In genomic region chr7:37341033-37341630, GRCh38 we compare ENCODE assay signal across 8 cellular contexts.
A peak's percentile ranks its signal among the peaks of the same experiment; 100 is the strongest.
DNase-seq lines count a peak whose midpoint lies in the region; ATAC-seq and TF ChIP-seq lines count a peak whose summit lies in the region.

No MANE protein-coding gene starts in this region.

- H3K27me3 ChIP-seq in gastrocnemius medialis, result no peaks in the 10 kb centered on the region
- H3K27me3 ChIP-seq in neural progenitor cell, result no peaks in the 10 kb centered on the region

- peaks cover 3% of the 10 kb centered on the region for H3K9me3 Mint-ChIP-seq in activated naive CD8-positive, alpha-beta T cell treated with anti-CD3 and anti-CD28 coated beads for 36 hours
- H3K9me3 Mint-ChIP-seq in neural progenitor cell, result peaks cover 4% of the 10 kb centered on the region

- H2AFZ ChIP-seq in neural progenitor cell (replicated peaks), result no peak overlapping the region

- no peak overlapping the region for H3K27ac ChIP-seq in gastrocnemius medialis
- H3K27ac ChIP-seq in neural progenitor cell, result no peak overlapping the region

- H3K4me3 ChIP-seq in gastrocnemius medialis, result no peak overlapping the region
- no peak overlapping the region for H3K4me3 ChIP-seq in neural progenitor cell

- no peak for DNase-seq in activated naive CD8-positive, alpha-beta T cell treated with anti-CD3 and anti-CD28 coated beads for 36 hours
- DNase-seq in gastrocnemius medialis, result no peak
- DNase-seq in neural progenitor cell (ENCODE audit: low spot score), result no peak
- DNase-seq in kidney glomerular epithelial cell (lab: John Stamatoyannopoulos, UW), result no peak
- DNase-seq in NCI-H2029 (lab: John Stamatoyannopoulos, UW), result no peak

- H3K9me3 ChIP-seq in gastrocnemius medialis (no peaks in the 10 kb centered on the region), neural progenitor cell (ENCODE audit: low read depth) (no peaks in the 10 kb centered on the region)

- H3K9ac ChIP-seq in neural progenitor cell, result no peak overlapping the region

- no peak for TF ChIP-seq POLR2A in gastrocnemius medialis (IDR thresholded peaks at IDR 0.05)

- no peak overlapping the region for H3K4me2 ChIP-seq in neural progenitor cell

- ATAC-seq in GM18498 (IDR thresholded peaks at IDR 0.05; ENCODE audit: unreplicated experiment) (peak; percentile 37), GM21360 (IDR thresholded peaks at IDR 0.05; ENCODE audit: unreplicated experiment) (peak; percentile 32), HG03280 (IDR thresholded peaks at IDR 0.05; ENCODE audit: unreplicated experiment) (peak; percentile 35), gastrocnemius medialis (no peak)

- intact Hi-C loops in gastrocnemius medialis (cut with DNase I; ENCODE audit: low total_unique reads), result no loop called here

- in situ Hi-C loops in gastrocnemius medialis (cut with MboI; ENCODE audit: low sequenced_read_pairs in 4 of 4), result no loop called here

- no peaks in the 10 kb centered on the region for H3K79me2 ChIP-seq in neural progenitor cell (ENCODE audit: low read depth)

- H3K4me1 Mint-ChIP-seq in activated naive CD8-positive, alpha-beta T cell treated with anti-CD3 and anti-CD28 coated beads for 36 hours, result peaks cover 65% of the 10 kb centered on the region
- peaks cover 5% of the 10 kb centered on the region for H3K4me1 Mint-ChIP-seq in neural progenitor cell

- H3K36me3 Mint-ChIP-seq in activated naive CD8-positive, alpha-beta T cell treated with anti-CD3 and anti-CD28 coated beads for 36 hours, result peaks cover 54% of the 10 kb centered on the region
- peaks cover 5% of the 10 kb centered on the region for H3K36me3 Mint-ChIP-seq in neural progenitor cell

- peaks cover 9% of the 10 kb centered on the region for H4K20me1 ChIP-seq in neural progenitor cell (ENCODE audit: low read depth)

- H3K36me3 ChIP-seq in gastrocnemius medialis (no peaks in the 10 kb centered on the region), neural progenitor cell (no peaks in the 10 kb centered on the region)

- peak overlapping the region; percentile 98 for H3K4me3 Mint-ChIP-seq in activated naive CD8-positive, alpha-beta T cell treated with anti-CD3 and anti-CD28 coated beads for 36 hours
- H3K4me3 Mint-ChIP-seq in neural progenitor cell, result no peak overlapping the region

- H3K4me1 ChIP-seq in gastrocnemius medialis (no peaks in the 10 kb centered on the region), neural progenitor cell (peaks cover 17% of the 10 kb centered on the region)

- no peaks in the 10 kb centered on the region for H3K27me3 Mint-ChIP-seq in activated naive CD8-positive, alpha-beta T cell treated with anti-CD3 and anti-CD28 coated beads for 36 hours
- H3K27me3 Mint-ChIP-seq in neural progenitor cell (ENCODE audit: insufficient read depth, low read depth), result peaks cover 5% of the 10 kb centered on the region

- H3K27ac Mint-ChIP-seq in activated naive CD8-positive, alpha-beta T cell treated with anti-CD3 and anti-CD28 coated beads for 36 hours, result peak overlapping the region; percentile 100
- H3K27ac Mint-ChIP-seq in neural progenitor cell, result no peak overlapping the region

- TF ChIP-seq CTCF in gastrocnemius medialis (IDR thresholded peaks at IDR 0.05 in 4 of 5, conservative IDR thresholded peaks at IDR 0.05 in 1 of 5), result no peak
- no peak for TF ChIP-seq CTCF in neural progenitor cell (IDR thresholded peaks at IDR 0.05)

- H3F3A ChIP-seq in neural progenitor cell (ENCODE audit: low read depth), result peaks cover 15% of the 10 kb centered on the region

Comparison
In these comparisons a context has a peak if more than half of its experiments do, and no peak if none do; other contexts are left out.
1. ATAC-seq: peak in GM18498 (single experiment), GM21360 (single experiment) and HG03280 (single experiment); none in gastrocnemius medialis (0 of 2).